In the genomic region with DNA sequence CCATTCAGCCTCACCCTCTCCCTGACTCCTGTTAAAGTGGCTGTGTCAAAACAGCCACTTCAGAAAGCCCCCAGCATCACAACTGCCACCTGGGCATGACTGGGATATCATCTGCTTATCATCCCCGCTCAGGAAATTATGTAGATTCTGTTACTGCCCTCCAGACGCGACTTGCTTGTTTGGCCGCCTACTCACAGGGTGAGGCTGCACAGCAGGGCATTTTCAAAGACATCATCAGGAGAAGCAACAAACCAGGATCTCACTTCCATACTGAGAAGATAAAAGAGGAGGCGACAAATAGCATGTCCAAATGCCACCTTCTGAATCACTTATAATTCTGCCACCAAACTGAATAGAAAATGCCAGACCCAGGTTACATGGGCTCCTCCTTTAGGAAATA, we compare ENCODE assay signal across 23 cellular contexts.
"Had no signal": no experiment of that assay in that cellular context is flagged by ENCODE, and none has a peak within 500 bp of the region (broad histone marks: within the 10 kb centered on the region; RNA-seq: fewer than 3 reads in every experiment).

No MANE protein-coding gene starts in this region.

- H3K4me3 Mint-ChIP-seq: activated CD8-positive, alpha-beta T cell treated with anti-CD3 and anti-CD28 coated beads, Interleukin-2, amount 10 ng/mL, durations not matched to agents 7 days and 5 days; activated naive CD4-positive, alpha-beta T cell treated with anti-CD3 and anti-CD28 coated beads, Interleukin-2, amount 50 U/mL, for 24 hours; activated T-helper 1 cell treated with anti-CD3 and anti-CD28 coated beads, Interleukin-12 subunit alpha, Interleukin-12 subunit beta, Interleukin-2, Interleukin-4 antibody, amounts not matched to agents 30 ng/mL and 10 ng/mL and 1 ng/mL, durations not matched to agents 14 hours and 24 hours and 36 hours; nephron progenitor cell; stimulated activated naive CD8-positive, alpha-beta T cell treated with anti-CD3 and anti-CD28 coated beads, Interleukin-15, Interleukin-2, amounts not matched to agents 100 ng/mL and 50 ng/mL, for 24 hours; T-helper 2 cell treated with Interferon-gamma antibody and Interleukin-4, amounts not matched to agents 5 μg/mL and 100 μg/mL, for 36 hours had no signal

- H3K9me3 Mint-ChIP-seq: activated naive CD4-positive, alpha-beta T cell treated with anti-CD3 and anti-CD28 coated beads, Interleukin-2, amount 50 U/mL, for 24 hours; activated T-helper 1 cell treated with anti-CD3 and anti-CD28 coated beads, Interleukin-12 subunit alpha, Interleukin-12 subunit beta, Interleukin-2, Interleukin-4 antibody, amounts not matched to agents 30 ng/mL and 10 ng/mL and 1 ng/mL, durations not matched to agents 14 hours and 24 hours and 36 hours; stimulated activated naive CD8-positive, alpha-beta T cell treated with anti-CD3 and anti-CD28 coated beads, Interleukin-15, Interleukin-2, amounts not matched to agents 100 ng/mL and 50 ng/mL, for 24 hours; T-helper 2 cell treated with Interferon-gamma antibody and Interleukin-4, amounts not matched to agents 5 μg/mL and 100 μg/mL, for 36 hours had no signal

- ATAC-seq: activated CD8-positive, alpha-beta T cell treated with anti-CD3 and anti-CD28 coated beads, Interleukin-2, amount 10 ng/mL, durations not matched to agents 7 days and 5 days; gastroesophageal sphincter; mucosa of descending colon; right lobe of liver had no signal

- H3K9me3 ChIP-seq: mucosa of descending colon, right lobe of liver, thyroid gland had no signal

- DNase-seq: activated CD4-positive, alpha-beta T cell treated with anti-CD3 and anti-CD28 coated beads, Interleukin-2, amount 50 U/mL, for 1 hour; activated CD4-positive, CD25-positive, alpha-beta regulatory T cell treated with anti-CD3 and anti-CD28 coated beads, Interleukin-2, amount 50 U/mL, for 72 hours; activated CD8-positive, alpha-beta T cell treated with anti-CD3 and anti-CD28 coated beads, Interleukin-2, amount 10 ng/mL, durations not matched to agents 7 days and 5 days; activated gamma-delta T cell treated with Interleukin-2 at 50 U/mL for 16 hours; brain microvascular endothelial cell; central memory CD4-positive, alpha-beta T cell; head of caudate nucleus; hypothalamus; mesenchymal stem cell; mucosa of descending colon; nephron progenitor cell; nucleus accumbens; right lobe of liver; stimulated activated CD4-positive, alpha-beta T cell treated with anti-CD3 and anti-CD28 coated beads, Interleukin-1b, Interleukin-23, amount 100 ng/mL, for 48 hours; substantia nigra; thyroid gland had no signal

- H3K4me3 ChIP-seq: gastroesophageal sphincter, mucosa of descending colon, right lobe of liver, skin epidermis, thyroid gland had no signal

- H3K27me3 ChIP-seq: brain microvascular endothelial cell, gastroesophageal sphincter, right lobe of liver, thyroid gland had no signal

- H3K36me3 Mint-ChIP-seq: activated naive CD4-positive, alpha-beta T cell treated with anti-CD3 and anti-CD28 coated beads, Interleukin-2, amount 50 U/mL, for 24 hours had no signal

- H3K4me1 Mint-ChIP-seq: activated naive CD4-positive, alpha-beta T cell treated with anti-CD3 and anti-CD28 coated beads, Interleukin-2, amount 50 U/mL, for 24 hours had no signal

- H3K4me1 ChIP-seq: gastroesophageal sphincter, right lobe of liver, thyroid gland had no signal

- H3K27ac Mint-ChIP-seq: activated CD8-positive, alpha-beta T cell treated with anti-CD3 and anti-CD28 coated beads, Interleukin-2, amount 10 ng/mL, durations not matched to agents 7 days and 5 days; activated naive CD4-positive, alpha-beta T cell treated with anti-CD3 and anti-CD28 coated beads, Interleukin-2, amount 50 U/mL, for 24 hours; activated T-helper 1 cell treated with anti-CD3 and anti-CD28 coated beads, Interleukin-12 subunit alpha, Interleukin-12 subunit beta, Interleukin-2, Interleukin-4 antibody, amounts not matched to agents 30 ng/mL and 10 ng/mL and 1 ng/mL, durations not matched to agents 14 hours and 24 hours and 36 hours; stimulated activated naive CD8-positive, alpha-beta T cell treated with anti-CD3 and anti-CD28 coated beads, Interleukin-15, Interleukin-2, amounts not matched to agents 100 ng/mL and 50 ng/mL, for 24 hours; T-helper 2 cell treated with Interferon-gamma antibody and Interleukin-4, amounts not matched to agents 5 μg/mL and 100 μg/mL, for 36 hours had no signal

- H3K36me3 ChIP-seq: brain microvascular endothelial cell, gastroesophageal sphincter, right lobe of liver, thyroid gland had no signal

- H3K27ac ChIP-seq: brain microvascular endothelial cell, gastroesophageal sphincter, right lobe of liver, skin epidermis, thyroid gland, VCaP had no signal
